ENCODE assay signal across 8 cellular contexts in genomic region chr12:52380271-52380694, GRCh38. TPM values are rescaled to one million over a fixed set of nuclear protein-coding genes. Genes with fewer than 3 reads are reported as not detected.
DNase-seq lines count a peak whose midpoint lies in the region; ATAC-seq, FAIRE-seq and TF ChIP-seq lines count a peak whose summit lies in the region.

No MANE protein-coding gene starts in this region.

- no peak overlapping the region for H3K4me3 ChIP-seq in BE2C (ENCODE audit: low read depth, low read length)
- no peak overlapping the region for H3K4me3 ChIP-seq in keratinocyte (ENCODE audit: control insufficient read depth in 2 of 3, extremely low read depth in 1 of 3, insufficient read depth in 2 of 3, low read depth in 1 of 3, low read length in 3 of 3)

- H3K27ac ChIP-seq in keratinocyte (ENCODE audit: control insufficient read depth, insufficient read depth, low read length), result no peak overlapping the region

- H4K20me1 ChIP-seq in keratinocyte (ENCODE audit: control insufficient read depth, extremely low read depth, insufficient read depth, low read length), result no peaks in the 10 kb centered on the region

- H3K9me3 ChIP-seq in BE2C (no peaks in the 10 kb centered on the region), keratinocyte (ENCODE audit: control insufficient read depth, low read depth, low read length) (no peaks in the 10 kb centered on the region)

- H3K4me1 ChIP-seq in BE2C (no peaks in the 10 kb centered on the region), keratinocyte (ENCODE audit: control insufficient read depth, extremely low read depth, insufficient read depth, low read length) (no peaks in the 10 kb centered on the region)

- TF ChIP-seq CTCF in BE2C (IDR thresholded peaks at IDR 0.05; ENCODE audit: low read depth, low read length) (peak; percentile 76), keratinocyte (optimal IDR thresholded peaks at IDR 0.05 in 1 of 3, IDR thresholded peaks at IDR 0.05 in 1 of 3, conservative IDR thresholded peaks at IDR 0.05 in 1 of 3; ENCODE audit: extremely low read depth in 1 of 3, insufficient read depth in 2 of 3, low read length in 3 of 3) (peak; percentile 75 to 86 (median 78))

- H3K4me2 ChIP-seq in keratinocyte (ENCODE audit: control insufficient read depth, extremely low read depth, insufficient read depth, low read depth, low read length), result no peak overlapping the region

- H3K9me1 ChIP-seq in keratinocyte (ENCODE audit: control insufficient read depth, extremely low read depth, insufficient read depth, low read length), result no peaks in the 10 kb centered on the region

- no peak for ATAC-seq in HG03196 (IDR thresholded peaks at IDR 0.05; ENCODE audit: unreplicated experiment)
- ATAC-seq in GM21529 (IDR thresholded peaks at IDR 0.05; ENCODE audit: unreplicated experiment), result no peak
- ATAC-seq in HG03460 (IDR thresholded peaks at IDR 0.05; ENCODE audit: unreplicated experiment), result no peak

- H3K36me3 ChIP-seq in BE2C (no peaks in the 10 kb centered on the region), keratinocyte (ENCODE audit: control insufficient read depth in 2 of 2, extremely low read depth in 1 of 2, insufficient read depth in 2 of 2, low read length in 2 of 2) (no peaks in the 10 kb centered on the region)

- H3K27me3 ChIP-seq in BE2C (peaks cover 5% of the 10 kb centered on the region), keratinocyte (ENCODE audit: control insufficient read depth, extremely low read depth, insufficient read depth, low read length) (no peaks in the 10 kb centered on the region)

- H3K79me2 ChIP-seq in keratinocyte (ENCODE audit: control insufficient read depth, insufficient read depth, low read length), result no peaks in the 10 kb centered on the region

- dilution Hi-C loops in keratinocyte (cut with MboI; ENCODE audit: extremely low pct_ligation_motif_present, low sequenced_read_pairs), result no loop called here

- H2AFZ ChIP-seq in keratinocyte (ENCODE audit: control insufficient read depth, low read length), result no peak overlapping the region

- FAIRE-seq in keratinocyte (lab: Jason Lieb, UNC), result peak; percentile 32

- DNase-seq in BE2C (peak; percentile 65), HPDE6-E6E7 (ENCODE audit: extremely low spot score) (peak; percentile 40), amniotic epithelial cell (ENCODE audit: low read depth) (peak; percentile 35), keratinocyte (ENCODE audit: low read depth, low spot score) (no peak), GOT3 (lab: John Stamatoyannopoulos, UW) (no peak)

- H3K9ac ChIP-seq in keratinocyte (ENCODE audit: control insufficient read depth, extremely low read depth, insufficient read depth, low read length), result no peak overlapping the region

RNA-seq across cellular contexts. Expression of gene KRT84, which starts 5.2 kb away (rescaled TPM):
- polyA plus RNA-seq in BE2C (2012; ENCODE audit: insufficient read depth, insufficient read length, low read depth), result not detected
- polyA plus RNA-seq in keratinocyte, result 0.05 to 0.13 TPM (median 0.10 TPM) in 3 replicates
- polyA plus RNA-seq in keratinocyte (2011; ENCODE audit: low read depth), result 0.50 TPM
- polyA plus RNA-seq in keratinocyte (2011; cell fraction: cytosol; rRNA removed), result 0.02 and 0.08 TPM in 2 replicates
- 0.06 and 0.24 TPM in 2 replicates for polyA plus RNA-seq in keratinocyte (2011; cell fraction: nucleus; rRNA removed)
- 0.34 TPM in 1 of 2 replicates, not detected in the other for polyA plus RNA-seq in keratinocyte (2012; ENCODE audit: low replicate concordance)
- polyA minus RNA-seq in keratinocyte, result 0.20 TPM in 1 of 3 replicates, not detected in the others
- not detected for polyA minus RNA-seq in keratinocyte (2011; cell fraction: cytosol; rRNA and poly(A)+ RNA removed)
- polyA minus RNA-seq in keratinocyte (2011; cell fraction: nucleus; rRNA and poly(A)+ RNA removed), result 0.21 TPM in 1 of 2 replicates, not detected in the other

RNA-seq across cellular contexts. Expression of gene KRT85, which starts 13.0 kb away (rescaled TPM):
- not detected for polyA plus RNA-seq in BE2C (2012; ENCODE audit: insufficient read depth, insufficient read length, low read depth)
- not detected in 3 replicates for polyA plus RNA-seq in keratinocyte
- polyA plus RNA-seq in keratinocyte (2011; ENCODE audit: low read depth), result not detected
- polyA plus RNA-seq in keratinocyte (2011; cell fraction: cytosol; rRNA removed), result not detected in 2 replicates
- not detected in 2 replicates for polyA plus RNA-seq in keratinocyte (2011; cell fraction: nucleus; rRNA removed)
- not detected in 2 replicates for polyA plus RNA-seq in keratinocyte (2012; ENCODE audit: low replicate concordance)
- not detected in 3 replicates for polyA minus RNA-seq in keratinocyte
- polyA minus RNA-seq in keratinocyte (2011; cell fraction: cytosol; rRNA and poly(A)+ RNA removed), result not detected
- polyA minus RNA-seq in keratinocyte (2011; cell fraction: nucleus; rRNA and poly(A)+ RNA removed), result not detected in 2 replicates

RNA-seq across cellular contexts. Expression of gene KRT82, which starts 25.9 kb away (rescaled TPM):
- not detected for polyA plus RNA-seq in BE2C (2012; ENCODE audit: insufficient read depth, insufficient read length, low read depth)
- polyA plus RNA-seq in keratinocyte, result 0.03 TPM in 1 of 3 replicates, not detected in the others
- polyA plus RNA-seq in keratinocyte (2011; ENCODE audit: low read depth), result 0.10 TPM
- not detected in 2 replicates for polyA plus RNA-seq in keratinocyte (2011; cell fraction: cytosol; rRNA removed)
- polyA plus RNA-seq in keratinocyte (2011; cell fraction: nucleus; rRNA removed), result not detected in 2 replicates
- 0.25 TPM in 1 of 2 replicates, not detected in the other for polyA plus RNA-seq in keratinocyte (2012; ENCODE audit: low replicate concordance)
- polyA minus RNA-seq in keratinocyte, result not detected in 3 replicates
- not detected for polyA minus RNA-seq in keratinocyte (2011; cell fraction: cytosol; rRNA and poly(A)+ RNA removed)
- polyA minus RNA-seq in keratinocyte (2011; cell fraction: nucleus; rRNA and poly(A)+ RNA removed), result not detected in 2 replicates

RNA-seq across cellular contexts. Expression of gene KRT75, which starts 53.9 kb away (rescaled TPM):
- not detected for polyA plus RNA-seq in BE2C (2012; ENCODE audit: insufficient read depth, insufficient read length, low read depth)
- polyA plus RNA-seq in keratinocyte, result 59.4 to 151 TPM (median 60.5 TPM) in 3 replicates
- 143 TPM for polyA plus RNA-seq in keratinocyte (2011; ENCODE audit: low read depth)
- 91.3 and 121 TPM in 2 replicates for polyA plus RNA-seq in keratinocyte (2011; cell fraction: cytosol; rRNA removed)
- 151 and 198 TPM in 2 replicates for polyA plus RNA-seq in keratinocyte (2011; cell fraction: nucleus; rRNA removed)
- polyA plus RNA-seq in keratinocyte (2012; ENCODE audit: low replicate concordance), result 57.0 and 152 TPM in 2 replicates
- polyA minus RNA-seq in keratinocyte, result 77.0 to 171 TPM (median 89.5 TPM) in 3 replicates
- polyA minus RNA-seq in keratinocyte (2011; cell fraction: cytosol; rRNA and poly(A)+ RNA removed), result 144 TPM
- polyA minus RNA-seq in keratinocyte (2011; cell fraction: nucleus; rRNA and poly(A)+ RNA removed), result 87.8 and 113 TPM in 2 replicates

RNA-seq across cellular contexts. Expression of gene KRT83, which starts 59.1 kb away (rescaled TPM):
- not detected for polyA plus RNA-seq in BE2C (2012; ENCODE audit: insufficient read depth, insufficient read length, low read depth)
- polyA plus RNA-seq in keratinocyte, result not detected in 3 replicates
- polyA plus RNA-seq in keratinocyte (2011; ENCODE audit: low read depth), result not detected
- polyA plus RNA-seq in keratinocyte (2011; cell fraction: cytosol; rRNA removed), result not detected in 2 replicates
- polyA plus RNA-seq in keratinocyte (2011; cell fraction: nucleus; rRNA removed), result not detected in 2 replicates
- not detected in 2 replicates for polyA plus RNA-seq in keratinocyte (2012; ENCODE audit: low replicate concordance)
- not detected in 3 replicates for polyA minus RNA-seq in keratinocyte
- not detected for polyA minus RNA-seq in keratinocyte (2011; cell fraction: cytosol; rRNA and poly(A)+ RNA removed)
- not detected in 2 replicates for polyA minus RNA-seq in keratinocyte (2011; cell fraction: nucleus; rRNA and poly(A)+ RNA removed)

Comparison
In these comparisons a context has a peak if more than half of its experiments do, and no peak if none do; other contexts are left out.
1. DNase-seq: peak in BE2C (single experiment), HPDE6-E6E7 (single experiment) and amniotic epithelial cell (single experiment); none in keratinocyte (single experiment) and GOT3 (single experiment).